In genomic region chr7:127671341-127671740, GRCh38 we compare ENCODE assay signal across 27 cellular contexts. TPM values are rescaled to one million over a fixed set of nuclear protein-coding genes. Genes with fewer than 3 reads are reported as not detected.
DNase-seq lines count a peak whose midpoint lies in the region; ATAC-seq and TF ChIP-seq lines count a peak whose summit lies in the region.
"Had no signal": no experiment of that assay in that cellular context is flagged by ENCODE, and none has a peak within 500 bp of the region (broad histone marks: within the 10 kb centered on the region; RNA-seq: fewer than 3 reads in every experiment).

No MANE protein-coding gene starts in this region.

- no peaks in the 10 kb centered on the region for H3K9me2 ChIP-seq in GM23338 (ENCODE audit: insufficient read depth)

- CTCF ChIA-PET in WTC11 (lab: Charles Lee) = no interaction called here

- H3K4me3 ChIP-seq in GM23338 = no peak overlapping the region
- H3K4me3 ChIP-seq: BLaER1, GM12878 had no signal

- H3K79me2 ChIP-seq in GM23338 (replicated peaks; ENCODE audit: insufficient read depth) = peaks cover 100% of the 10 kb centered on the region

- TF ChIP-seq CTCF in GM23338 (conservative IDR thresholded peaks at IDR 0.05; ENCODE audit: low read depth in 2 of 2) (no peak), WTC11 (IDR thresholded peaks at IDR 0.05) (no peak), endothelial cell (IDR thresholded peaks at IDR 0.05; ENCODE audit: unreplicated experiment) (no peak)

- H3K27me3 Mint-ChIP-seq in GM23338 (ENCODE audit: insufficient read depth, low read depth, poor library complexity) = peaks cover 12% of the 10 kb centered on the region
- H3K27me3 Mint-ChIP-seq in WTC11 (ENCODE audit: low read depth) = no peaks in the 10 kb centered on the region
- no peaks in the 10 kb centered on the region for H3K27me3 Mint-ChIP-seq in endothelial cell (ENCODE audit: unreplicated experiment)
- no peaks in the 10 kb centered on the region for H3K27me3 Mint-ChIP-seq in activated T-helper 1 cell treated with anti-CD3 and anti-CD28 coated beads, Interleukin-12 subunit alpha, Interleukin-12 subunit beta, Interleukin-2, Interleukin-4 antibody, amounts not matched to agents 30 ng/mL and 10 ng/mL and 1 ng/mL, durations not matched to agents 14 hours and 24 hours and 36 hours (ENCODE audit: insufficient read depth)
- H3K27me3 Mint-ChIP-seq: CD4-positive, alpha-beta memory T cell; CD4-positive, CD25-positive, alpha-beta regulatory T cell had no signal

- H3K27me3 ChIP-seq in GM23338 (ENCODE audit: insufficient read depth) = no peaks in the 10 kb centered on the region
- H3K27me3 ChIP-seq: BE2C, BLaER1 had no signal

- ATAC-seq in GM23338 = no peak
- no peak for ATAC-seq in WTC11
- no peak for ATAC-seq in GM21576 (IDR thresholded peaks at IDR 0.05; ENCODE audit: unreplicated experiment)
- no peak for ATAC-seq in HG03342 (IDR thresholded peaks at IDR 0.05; ENCODE audit: unreplicated experiment)
- ATAC-seq: GM12878 had no signal

- no peak overlapping the region; the same call in 1 of the 2 replicates for H3K27ac ChIP-seq in GM23338 (ENCODE audit: low read depth)
- H3K27ac ChIP-seq: BLaER1 had no signal

- POLR2A ChIA-PET in WTC11 (lab: Charles Lee) = no interaction called here

- H3K4me3 Mint-ChIP-seq in GM23338 (no peak overlapping the region), WTC11 (no peak overlapping the region), endothelial cell (ENCODE audit: unreplicated experiment) (no peak overlapping the region)
- H3K4me3 Mint-ChIP-seq in activated T-helper 1 cell treated with anti-CD3 and anti-CD28 coated beads, Interleukin-12 subunit alpha, Interleukin-12 subunit beta, Interleukin-2, Interleukin-4 antibody, amounts not matched to agents 30 ng/mL and 10 ng/mL and 1 ng/mL, durations not matched to agents 14 hours and 24 hours and 36 hours = no peak overlapping the region
- H3K4me3 Mint-ChIP-seq: CD14-positive monocyte; CD4-positive, alpha-beta memory T cell; CD4-positive, CD25-positive, alpha-beta regulatory T cell; CD8-positive, alpha-beta memory T cell had no signal

- H3K36me3 Mint-ChIP-seq in GM23338 (ENCODE audit: low read depth) (peaks cover 39% of the 10 kb centered on the region), WTC11 (peaks cover 40% of the 10 kb centered on the region), endothelial cell (ENCODE audit: low read depth, unreplicated experiment) (peaks cover 36% of the 10 kb centered on the region)
- H3K36me3 Mint-ChIP-seq in activated T-helper 1 cell treated with anti-CD3 and anti-CD28 coated beads, Interleukin-12 subunit alpha, Interleukin-12 subunit beta, Interleukin-2, Interleukin-4 antibody, amounts not matched to agents 30 ng/mL and 10 ng/mL and 1 ng/mL, durations not matched to agents 14 hours and 24 hours and 36 hours (ENCODE audit: low read depth) = peaks cover 38% of the 10 kb centered on the region

- no peak overlapping the region for H2AFZ ChIP-seq in GM23338

- DNase-seq in GM23338 (ENCODE audit: low spot score) (no peak), WTC11 (ENCODE audit: low spot score) (no peak), endothelial cell (ENCODE audit: low spot score) (no peak)
- no peak for DNase-seq in activated T-helper 1 cell treated with anti-CD3 and anti-CD28 coated beads, Interleukin-12 subunit alpha, Interleukin-12 subunit beta, Interleukin-2, Interleukin-4 antibody, amounts not matched to agents 30 ng/mL and 10 ng/mL and 1 ng/mL, durations not matched to agents 14 hours and 24 hours and 36 hours (ENCODE audit: low spot score)
- DNase-seq: 8988T; ACHN; BE2C; C1 segment of cervical spinal cord; CD4-positive, alpha-beta memory T cell; CD4-positive, CD25-positive, alpha-beta regulatory T cell; CD8-positive, alpha-beta memory T cell; COR-L47; DMS 273 treated with DMSO at 0.1 percent for 48 hours; DMS153; DMS79; DND-41; EL; GDM1 had no signal

- H3K36me3 ChIP-seq in GM23338 (ENCODE audit: insufficient read depth) = peaks cover 5% of the 10 kb centered on the region; the same call in 1 of the 2 replicates

- peaks cover 55% of the 10 kb centered on the region for H3K4me1 Mint-ChIP-seq in GM23338
- H3K4me1 Mint-ChIP-seq in WTC11 = peaks cover 50% of the 10 kb centered on the region
- H3K4me1 Mint-ChIP-seq in endothelial cell (ENCODE audit: unreplicated experiment) = peaks cover 51% of the 10 kb centered on the region
- peaks cover 64% of the 10 kb centered on the region for H3K4me1 Mint-ChIP-seq in activated T-helper 1 cell treated with anti-CD3 and anti-CD28 coated beads, Interleukin-12 subunit alpha, Interleukin-12 subunit beta, Interleukin-2, Interleukin-4 antibody, amounts not matched to agents 30 ng/mL and 10 ng/mL and 1 ng/mL, durations not matched to agents 14 hours and 24 hours and 36 hours (ENCODE audit: low read depth)

- H3K4me1 ChIP-seq in GM23338 (ENCODE audit: insufficient read depth) = peaks cover 47% of the 10 kb centered on the region
- H3K4me1 ChIP-seq: BE2C had no signal

- H3K27ac Mint-ChIP-seq in GM23338 = 0 out of 2 replicates have a peak overlapping the region, but pooled peaks have one; percentile 6
- H3K27ac Mint-ChIP-seq in WTC11 = no peak overlapping the region
- peak overlapping the region; percentile 54 for H3K27ac Mint-ChIP-seq in endothelial cell (ENCODE audit: unreplicated experiment)
- H3K27ac Mint-ChIP-seq in activated T-helper 1 cell treated with anti-CD3 and anti-CD28 coated beads, Interleukin-12 subunit alpha, Interleukin-12 subunit beta, Interleukin-2, Interleukin-4 antibody, amounts not matched to agents 30 ng/mL and 10 ng/mL and 1 ng/mL, durations not matched to agents 14 hours and 24 hours and 36 hours = no peak overlapping the region
- H3K27ac Mint-ChIP-seq: CD14-positive monocyte; CD4-positive, CD25-positive, alpha-beta regulatory T cell; CD8-positive, alpha-beta memory T cell had no signal

- intact Hi-C loops in activated T-helper 1 cell treated with anti-CD3 and anti-CD28 coated beads, Interleukin-12 subunit alpha, Interleukin-12 subunit beta, Interleukin-2, Interleukin-4 antibody, amounts not matched to agents 30 ng/mL and 10 ng/mL and 1 ng/mL, durations not matched to agents 14 hours and 24 hours and 36 hours (cut with micrococcal nuclease) = no loop called here

- H3K9me3 Mint-ChIP-seq in GM23338 (no peaks in the 10 kb centered on the region), WTC11 (peaks cover 12% of the 10 kb centered on the region), endothelial cell (ENCODE audit: unreplicated experiment) (no peaks in the 10 kb centered on the region)
- H3K9me3 Mint-ChIP-seq in activated T-helper 1 cell treated with anti-CD3 and anti-CD28 coated beads, Interleukin-12 subunit alpha, Interleukin-12 subunit beta, Interleukin-2, Interleukin-4 antibody, amounts not matched to agents 30 ng/mL and 10 ng/mL and 1 ng/mL, durations not matched to agents 14 hours and 24 hours and 36 hours = no peaks in the 10 kb centered on the region
- H3K9me3 Mint-ChIP-seq: CD8-positive, alpha-beta memory T cell had no signal

- H3K4me2 ChIP-seq in GM23338 = no peak overlapping the region
- H3K4me2 ChIP-seq: BLaER1 had no signal

- H3F3A ChIP-seq in GM23338 (replicated peaks; ENCODE audit: low read depth) = no peaks in the 10 kb centered on the region

- H4K20me1 ChIP-seq in GM23338 (replicated peaks; ENCODE audit: insufficient read depth) = peaks cover 39% of the 10 kb centered on the region

TF ChIP-seq in GM23338, 12 proteins besides CTCF, POLR2A, EP300 and RAD21 (continues in another document):
- TF ChIP-seq ETS1 (IDR thresholded peaks at IDR 0.05) = no peak
- no peak for TF ChIP-seq EZH2 (IDR thresholded peaks at IDR 0.05; ENCODE audit: low read depth, unreplicated experiment)
- TF ChIP-seq JUNB (IDR thresholded peaks at IDR 0.05; ENCODE audit: unreplicated experiment) = no peak
- TF ChIP-seq POLR2AphosphoS5 (IDR thresholded peaks at IDR 0.05; ENCODE audit: low read depth) = no peak
- TF ChIP-seq NANOG (IDR thresholded peaks at IDR 0.05; ENCODE audit: borderline replicate concordance) = no peak

TF ChIP-seq in WTC11, 78 proteins besides CTCF, POLR2A, EP300 and RAD21:
- TF ChIP-seq ZNF121 (CRISPR knock-in tag; IDR thresholded peaks at IDR 0.05) (peak; percentile 60), TP53 (CRISPR knock-in tag; IDR thresholded peaks at IDR 0.05) (no peak)

RNA-seq across cellular contexts. Expression of gene SND1, which starts 19.3 kb away (rescaled TPM):
- 236 and 254 TPM in 2 replicates for total RNA-seq in GM23338 (2014; rRNA removed; shearing (Covaris generic))
- polyA plus RNA-seq in GM23338 (2016; fragmentation: Nextera tagmentation; extraction: Ambion mirVana) = 107 and 112 TPM in 2 replicates
- 237 to 261 TPM (median 240 TPM) in 3 replicates for total RNA-seq in WTC11 (2021)
- total RNA-seq in endothelial cell (ENCODE audit: unreplicated experiment) = 375 TPM
- total RNA-seq in activated T-helper 1 cell treated with anti-CD3 and anti-CD28 coated beads, Interleukin-12 subunit alpha, Interleukin-12 subunit beta, Interleukin-2, Interleukin-4 antibody, amounts not matched to agents 30 ng/mL and 10 ng/mL and 1 ng/mL, durations not matched to agents 14 hours and 24 hours and 36 hours = 281 and 292 TPM in 2 replicates

RNA-seq across cellular contexts. Expression of gene PAX4, which starts 53.4 kb away (rescaled TPM):
- not detected in 2 replicates for total RNA-seq in GM23338 (2014; rRNA removed; shearing (Covaris generic))
- polyA plus RNA-seq in GM23338 (2016; fragmentation: Nextera tagmentation; extraction: Ambion mirVana) = not detected in 2 replicates
- total RNA-seq in WTC11 (2021) (not detected in 3 replicates), endothelial cell (ENCODE audit: unreplicated experiment) (0.33 TPM)
- not detected in 2 replicates for total RNA-seq in activated T-helper 1 cell treated with anti-CD3 and anti-CD28 coated beads, Interleukin-12 subunit alpha, Interleukin-12 subunit beta, Interleukin-2, Interleukin-4 antibody, amounts not matched to agents 30 ng/mL and 10 ng/mL and 1 ng/mL, durations not matched to agents 14 hours and 24 hours and 36 hours
- total RNA-seq: A673; CD4-positive, alpha-beta memory T cell; CD4-positive, CD25-positive, alpha-beta regulatory T cell; CD8-positive, alpha-beta memory T cell; Daoy; G401; GM12878 had no signal
- polyA plus RNA-seq: AG04450; CD14-positive monocyte; CD4-positive, alpha-beta memory T cell; CD4-positive, CD25-positive, alpha-beta regulatory T cell; CD8-positive, alpha-beta memory T cell had no signal

Comparison
In these comparisons a context has a peak if more than half of its experiments do, and no peak if none do; other contexts are left out.
1. H3K27ac Mint-ChIP-seq: peak in GM23338 (single experiment) and endothelial cell (single experiment); none in WTC11 (single experiment) and activated T-helper 1 cell treated with anti-CD3 and anti-CD28 coated beads, Interleukin-12 subunit alpha, Interleukin-12 subunit beta, Interleukin-2, Interleukin-4 antibody, amounts not matched to agents 30 ng/mL and 10 ng/mL and 1 ng/mL, durations not matched to agents 14 hours and 24 hours and 36 hours (single experiment).